ENCODE assay signal across 13 cellular contexts in genomic region chr10:118792501-118792900, GRCh38. TPM values are rescaled to one million over a fixed set of nuclear protein-coding genes. Genes with fewer than 3 reads are reported as not detected.
DNase-seq lines count a peak whose midpoint lies in the region; ATAC-seq and TF ChIP-seq lines count a peak whose summit lies in the region.
"Had no signal": no experiment of that assay in that cellular context is flagged by ENCODE, and none has a peak within 500 bp of the region (broad histone marks: within the 10 kb centered on the region; RNA-seq: fewer than 3 reads in every experiment).

No MANE protein-coding gene starts in this region.

- intact Hi-C loops in left ventricle myocardium superior (cut with micrococcal nuclease) = no loop called here
- intact Hi-C loops in gastrocnemius medialis (cut with DNase I; ENCODE audit: low total_unique reads) = no loop called here

- TF ChIP-seq POLR2A in gastrocnemius medialis (IDR thresholded peaks at IDR 0.05) = no peak

- H3K4me1 ChIP-seq in adipocyte (ENCODE audit: control insufficient read depth, insufficient read depth, low read length) (peaks cover 13% of the 10 kb centered on the region), gastrocnemius medialis (no peaks in the 10 kb centered on the region)
- H3K4me1 ChIP-seq: prostate gland, uterus had no signal

- H3K4me3 ChIP-seq in adipocyte (ENCODE audit: low read length) (peak overlapping the region; percentile 57), gastrocnemius medialis (no peak overlapping the region)
- H3K4me3 ChIP-seq: prostate gland, uterus had no signal

- TF ChIP-seq CTCF in gastrocnemius medialis (IDR thresholded peaks at IDR 0.05 in 4 of 5, conservative IDR thresholded peaks at IDR 0.05 in 1 of 5) = no peak

- in situ Hi-C loops in KBM-7 (cut with MboI; ENCODE audit: low pct_unique_long_range_greater_than_20kb, low sequenced_read_pairs) (no loop called here), gastrocnemius medialis (cut with MboI; ENCODE audit: low sequenced_read_pairs in 4 of 4) (no loop called here)

- peak overlapping the region in 1 of 4 donors; percentile 25 for H3K27ac ChIP-seq in gastrocnemius medialis
- H3K27ac ChIP-seq: prostate gland, uterus had no signal

- H3K9ac ChIP-seq in adipocyte (ENCODE audit: low read length) = peak overlapping the region; percentile 69

- DNase-seq in KBM-7 (peak; percentile 69), adipocyte (ENCODE audit: low read depth) (peak; percentile 23), left ventricle myocardium superior (no peak), gastrocnemius medialis (peak; percentile 29 to 37), DMS79 treated with DMSO at 0.1 percent for 48 hours (lab: John Stamatoyannopoulos, UW) (no peak), COLO668 (lab: John Stamatoyannopoulos, UW; ENCODE audit: unreplicated experiment) (no peak)
- DNase-seq in activated T-cell treated with anti-CD3 and anti-CD28 coated beads, Interleukin-2, amount 50 U/mL, for 48 hours = no peak
- DNase-seq: kidney glomerular epithelial cell, NCI-H1092 treated with DMSO at 0.1 percent for 48 hours, NCI-H82, uterus had no signal

- H3K27me3 ChIP-seq in adipocyte (replicated peaks; ENCODE audit: control insufficient read depth, insufficient read depth, low read length) = peaks cover under 1% of the 10 kb centered on the region
- H3K27me3 ChIP-seq in gastrocnemius medialis = no peaks in the 10 kb centered on the region
- H3K27me3 ChIP-seq: uterus had no signal

- no peaks in the 10 kb centered on the region for H3K9me3 ChIP-seq in adipocyte (ENCODE audit: control insufficient read depth, low read length)
- no peaks in the 10 kb centered on the region for H3K9me3 ChIP-seq in gastrocnemius medialis
- H3K9me3 ChIP-seq: prostate gland, uterus had no signal

- no peaks in the 10 kb centered on the region for H3K36me3 ChIP-seq in adipocyte (ENCODE audit: control insufficient read depth, insufficient read depth, low read length, severe bottlenecking)
- no peaks in the 10 kb centered on the region for H3K36me3 ChIP-seq in gastrocnemius medialis
- H3K36me3 ChIP-seq: prostate gland, uterus had no signal

- ATAC-seq in left ventricle myocardium superior (peak; percentile 73), gastrocnemius medialis (peak; percentile 69 to 73), HG03175 (IDR thresholded peaks at IDR 0.05; ENCODE audit: unreplicated experiment) (no peak)

RNA-seq across cellular contexts. Expression of gene CACUL1, which starts 37.7 kb away (rescaled TPM):
- 28.5 TPM for total RNA-seq in left ventricle myocardium superior
- 10 to 100 TPM; 28.5 to 59.5 (median 38.2) TPM for total RNA-seq in gastrocnemius medialis

Comparison
In these comparisons a context has a peak if more than half of its experiments do, and no peak if none do; other contexts are left out.
1. DNase-seq: peak in KBM-7 (single experiment), adipocyte (single experiment) and gastrocnemius medialis (2 of 2); none in left ventricle myocardium superior (single experiment), DMS79 treated with DMSO at 0.1 percent for 48 hours (single experiment), activated T-cell treated with anti-CD3 and anti-CD28 coated beads, Interleukin-2, amount 50 U/mL, for 48 hours (0 of 2) and COLO668 (single experiment).